ENCODE assay signal across 1 cellular context in the genomic region with DNA sequence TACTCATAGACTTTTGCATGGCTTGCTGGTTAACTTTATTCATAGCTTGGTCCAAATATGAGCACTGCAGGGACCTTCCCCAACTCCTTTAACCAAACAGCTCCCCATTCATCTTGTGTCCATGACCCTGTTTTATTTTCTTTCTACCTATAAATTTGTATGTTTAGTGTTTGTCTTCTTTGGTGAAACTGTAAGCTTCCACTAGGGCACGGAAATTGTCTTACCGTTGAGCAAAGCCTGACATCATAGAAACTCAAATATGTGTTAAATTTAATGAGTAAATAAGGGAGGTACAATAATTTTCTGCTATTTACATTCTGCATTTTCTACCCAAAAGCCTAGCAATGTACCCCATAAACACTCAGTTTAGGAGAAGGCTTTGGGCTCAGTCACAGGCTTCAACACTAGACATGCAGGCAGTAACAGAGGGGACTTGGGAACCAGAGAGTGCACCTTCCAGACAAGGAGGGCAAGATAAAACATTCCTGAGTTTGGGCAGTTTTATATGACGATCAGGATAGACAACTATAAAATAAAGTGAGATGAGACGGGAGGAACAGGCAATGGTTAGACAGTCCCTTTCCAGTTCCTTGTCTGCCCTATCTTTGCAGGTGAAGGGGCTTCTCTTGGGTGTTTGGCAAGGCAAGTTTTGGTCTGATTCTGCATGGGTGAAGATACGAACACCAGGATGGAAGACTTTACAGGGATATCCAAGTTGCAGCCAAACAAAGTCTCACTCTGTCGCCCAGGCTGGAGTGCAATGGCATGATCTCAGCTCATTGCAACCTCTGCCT.
TF ChIP-seq lines count a peak whose summit lies in the region.

No MANE protein-coding gene starts in this region.

TF ChIP-seq in GM12878, 131 proteins besides CTCF, POLR2A, EP300 and RAD21:
- TF ChIP-seq POU2F2 (IDR thresholded peaks at IDR 0.05; ENCODE audit: borderline replicate concordance, low read depth, low read length) (no peak), ZNF384 (IDR thresholded peaks at IDR 0.05; ENCODE audit: borderline replicate concordance, low read depth, low read length) (no peak), ESRRA (IDR thresholded peaks at IDR 0.05; ENCODE audit: low read length) (no peak), ELK1 (IDR thresholded peaks at IDR 0.05; ENCODE audit: low read depth, low read length) (no peak), ETV6 (conservative IDR thresholded peaks at IDR 0.05 in 1 of 2, IDR thresholded peaks at IDR 0.05 in 1 of 2; ENCODE audit: borderline replicate concordance in 1 of 2, low read depth in 1 of 2) (peak in 1 of 2 experiments; percentile 89; a peak in 1 of 4 replicates), NFXL1 (IDR thresholded peaks at IDR 0.05; ENCODE audit: borderline replicate concordance) (peak; percentile 77; the same call in 1 of the 2 replicates), ZNF207 (IDR thresholded peaks at IDR 0.05; ENCODE audit: borderline replicate concordance) (no peak)
- TF ChIP-seq, protein P1, sequence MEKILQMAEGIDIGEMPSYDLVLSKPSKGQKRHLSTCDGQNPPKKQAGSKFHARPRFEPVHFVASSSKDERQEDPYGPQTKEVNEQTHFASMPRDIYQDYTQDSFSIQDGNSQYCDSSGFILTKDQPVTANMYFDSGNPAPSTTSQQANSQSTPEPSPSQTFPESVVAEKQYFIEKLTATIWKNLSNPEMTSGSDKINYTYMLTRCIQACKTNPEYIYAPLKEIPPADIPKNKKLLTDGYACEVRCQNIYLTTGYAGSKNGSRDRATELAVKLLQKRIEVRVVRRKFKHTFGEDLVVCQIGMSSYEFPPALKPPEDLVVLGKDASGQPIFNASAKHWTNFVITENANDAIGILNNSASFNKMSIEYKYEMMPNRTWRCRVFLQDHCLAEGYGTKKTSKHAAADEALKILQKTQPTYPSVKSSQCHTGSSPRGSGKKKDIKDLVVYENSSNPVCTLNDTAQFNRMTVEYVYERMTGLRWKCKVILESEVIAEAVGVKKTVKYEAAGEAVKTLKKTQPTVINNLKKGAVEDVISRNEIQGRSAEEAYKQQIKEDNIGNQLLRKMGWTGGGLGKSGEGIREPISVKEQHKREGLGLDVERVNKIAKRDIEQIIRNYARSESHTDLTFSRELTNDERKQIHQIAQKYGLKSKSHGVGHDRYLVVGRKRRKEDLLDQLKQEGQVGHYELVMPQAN (conservative IDR thresholded peaks at IDR 0.05): no peak
